In genomic region chr6:139536751-139537617, GRCh38 we compare ENCODE assay signal across 18 cellular contexts.
DNase-seq lines count a peak whose midpoint lies in the region; ATAC-seq, FAIRE-seq and TF ChIP-seq lines count a peak whose summit lies in the region.
"Had no signal": no experiment of that assay in that cellular context is flagged by ENCODE, and none has a peak within 500 bp of the region (broad histone marks: within the 10 kb centered on the region; RNA-seq: fewer than 3 reads in every experiment).

No MANE protein-coding gene starts in this region.

- H3K27me3 ChIP-seq in astrocyte (ENCODE audit: insufficient read depth, low read length) = no peaks in the 10 kb centered on the region
- H3K27me3 ChIP-seq: neural progenitor cell had no signal

- H3K27ac ChIP-seq in astrocyte (ENCODE audit: low read depth, low read length) = no peak overlapping the region
- H3K27ac ChIP-seq: neural progenitor cell had no signal

- H3K4me3 Mint-ChIP-seq in astrocyte (ENCODE audit: unreplicated experiment) = no peak overlapping the region
- H3K4me3 Mint-ChIP-seq: activated CD8-positive, alpha-beta T cell treated with anti-CD3 and anti-CD28 coated beads, Interleukin-2, amount 10 ng/mL, durations not matched to agents 7 days and 5 days; brain; neural progenitor cell had no signal

- no peak for TF ChIP-seq CTCF in astrocyte (IDR thresholded peaks at IDR 0.05; ENCODE audit: insufficient read depth, low read depth, low read length)

- FAIRE-seq in astrocyte (lab: Jason Lieb, UNC) = no peak

- no peak for ATAC-seq in HG02885 (IDR thresholded peaks at IDR 0.05; ENCODE audit: poor library complexity, unreplicated experiment)
- ATAC-seq in GM18907 (IDR thresholded peaks at IDR 0.05; ENCODE audit: unreplicated experiment) = no peak
- ATAC-seq: activated CD8-positive, alpha-beta T cell treated with anti-CD3 and anti-CD28 coated beads, Interleukin-2, amount 10 ng/mL, durations not matched to agents 7 days and 5 days had no signal

- H3K9ac ChIP-seq in astrocyte (ENCODE audit: low read length) = no peak overlapping the region
- H3K9ac ChIP-seq: neural progenitor cell had no signal

- no peaks in the 10 kb centered on the region for H3K36me3 Mint-ChIP-seq in astrocyte (ENCODE audit: low read depth, unreplicated experiment)
- H3K36me3 Mint-ChIP-seq: brain, neural progenitor cell had no signal

- peak overlapping the region; percentile 51 for H3K27ac Mint-ChIP-seq in astrocyte (ENCODE audit: unreplicated experiment)
- H3K27ac Mint-ChIP-seq: activated CD8-positive, alpha-beta T cell treated with anti-CD3 and anti-CD28 coated beads, Interleukin-2, amount 10 ng/mL, durations not matched to agents 7 days and 5 days; neural progenitor cell had no signal

- no peaks in the 10 kb centered on the region for H3K27me3 Mint-ChIP-seq in astrocyte (ENCODE audit: low read depth, unreplicated experiment)
- H3K27me3 Mint-ChIP-seq: brain had no signal

- no peak overlapping the region for H3K4me3 ChIP-seq in astrocyte (ENCODE audit: insufficient read depth, low read depth, low read length)
- H3K4me3 ChIP-seq: neural progenitor cell had no signal

- no peaks in the 10 kb centered on the region for H3K9me3 ChIP-seq in astrocyte (ENCODE audit: insufficient read depth, low read depth, low read length)

- DNase-seq in DMS53 treated with DMSO at 0.1 percent for 48 hours (lab: John Stamatoyannopoulos, UW; ENCODE audit: unreplicated experiment) (peak; percentile 81), astrocyte (ENCODE audit: low read depth) (no peak), left kidney (ENCODE audit: low read depth, low spot score) (peak; percentile 43), renal cortical epithelial cell (ENCODE audit: low read depth) (peak; percentile 97), putamen (ENCODE audit: low spot score) (no peak), SKM-1 treated with dmso at 0.1 percent for 144 hours (lab: John Stamatoyannopoulos, UW; ENCODE audit: unreplicated experiment) (no peak)
- DNase-seq: activated CD8-positive, alpha-beta T cell treated with anti-CD3 and anti-CD28 coated beads, Interleukin-2, amount 10 ng/mL, durations not matched to agents 7 days and 5 days; activated gamma-delta T cell; AML-193; effector CD8-positive, alpha-beta T cell; MM.1S; NCI-H2107; NK-92 treated with Interleukin-12 subunit alpha and Interleukin-12 subunit beta, amount 100 ng/mL, for 24 hours; SHP77 treated with DMSO at 0.1 percent for 48 hours had no signal

- H3K36me3 ChIP-seq in astrocyte (ENCODE audit: insufficient read depth, low read length) = no peaks in the 10 kb centered on the region
- H3K36me3 ChIP-seq: neural progenitor cell had no signal

- H3K4me1 Mint-ChIP-seq in astrocyte (ENCODE audit: low read depth, unreplicated experiment) = peaks cover 26% of the 10 kb centered on the region

- peaks cover 2% of the 10 kb centered on the region for H3K9me3 Mint-ChIP-seq in astrocyte (ENCODE audit: unreplicated experiment)
- H3K9me3 Mint-ChIP-seq: brain had no signal

- H4K20me1 ChIP-seq in astrocyte (ENCODE audit: insufficient read depth, low read length) = no peaks in the 10 kb centered on the region

- no peak overlapping the region for H3K4me2 ChIP-seq in astrocyte (ENCODE audit: low read length)
- H3K4me2 ChIP-seq: neural progenitor cell had no signal

- peaks cover 27% of the 10 kb centered on the region for H3K4me1 ChIP-seq in astrocyte (ENCODE audit: insufficient read depth, low read length)

- H2AFZ ChIP-seq in astrocyte (ENCODE audit: low read depth, low read length) = no peak overlapping the region
- H2AFZ ChIP-seq: neural progenitor cell had no signal

- no peaks in the 10 kb centered on the region for H3K79me2 ChIP-seq in astrocyte (ENCODE audit: insufficient read depth, low read length)

Comparison
In these comparisons a context has a peak if more than half of its experiments do, and no peak if none do; other contexts are left out.
1. DNase-seq: peak in DMS53 treated with DMSO at 0.1 percent for 48 hours (single experiment), left kidney (single experiment) and renal cortical epithelial cell (single experiment); none in astrocyte (single experiment), putamen (single experiment) and SKM-1 treated with dmso at 0.1 percent for 144 hours (single experiment).